10 cellular contexts compared by ENCODE assay signal in genomic region chr17:18318122-18318521, GRCh38. TPM values are rescaled to one million over a fixed set of nuclear protein-coding genes. Genes with fewer than 3 reads are reported as not detected.
DNase-seq lines count a peak whose midpoint lies in the region; ATAC-seq and TF ChIP-seq lines count a peak whose summit lies in the region.
"Had no signal": no experiment of that assay in that cellular context is flagged by ENCODE, and none has a peak within 500 bp of the region (broad histone marks: within the 10 kb centered on the region; RNA-seq: fewer than 3 reads in every experiment).

No MANE protein-coding gene starts in this region.

- H3K9me2 ChIP-seq in SK-N-SH, result no peaks in the 10 kb centered on the region
- no peaks in the 10 kb centered on the region for H3K9me2 ChIP-seq in SU-DHL-6 (replicated peaks; ENCODE audit: insufficient read depth, low read length)

- POLR2A ChIA-PET in SK-N-SH (lab: Yijun Ruan, JAX), result no interaction called here

- H3K9ac ChIP-seq in SK-N-SH (no peak overlapping the region), SU-DHL-6 (ENCODE audit: low read length) (no peak overlapping the region), fibroblast of lung (ENCODE audit: insufficient read depth, low read length) (no peak overlapping the region), skeletal muscle tissue (ENCODE audit: low read depth in 1 of 3, low read length in 3 of 3) (peak overlapping the region in 1 of 3 donors; percentile 72)

- peaks cover 22 to 41% of the 10 kb centered on the region in 2 experiments for H3K36me3 ChIP-seq in SK-N-SH (replicated peaks in 1 of 2; ENCODE audit: control insufficient read depth in 1 of 2, insufficient read depth in 2 of 2, low read length in 1 of 2)
- H3K36me3 ChIP-seq in SU-DHL-6 (ENCODE audit: low read length), result no peaks in the 10 kb centered on the region
- peaks cover 11% of the 10 kb centered on the region for H3K36me3 ChIP-seq in fibroblast of lung (ENCODE audit: control insufficient read depth, insufficient read depth, low read length)
- H3K36me3 ChIP-seq in skeletal muscle tissue (ENCODE audit: control insufficient read depth in 3 of 3, insufficient read depth in 3 of 3, low read length in 3 of 3), result peaks cover 36 to 42% (median 40%) of the 10 kb centered on the region in 3 donors
- no peaks in the 10 kb centered on the region for H3K36me3 ChIP-seq in ovary

- no peak for ATAC-seq in SK-N-SH treated with all-trans-retinoic acid at 6 μM for 48 hours
- no peak for ATAC-seq in HG02678 (IDR thresholded peaks at IDR 0.05; ENCODE audit: unreplicated experiment)

- H3K4me3 ChIP-seq in SK-N-SH (ENCODE audit: low read depth in 2 of 2, low read length in 1 of 2) (no peak overlapping the region), SU-DHL-6 (ENCODE audit: insufficient read depth, low read length, poor library complexity, severe bottlenecking) (no peak overlapping the region), fibroblast of lung (replicated peaks in 1 of 4; ENCODE audit: control extremely low read depth in 1 of 4, insufficient read depth in 1 of 4, low read depth in 3 of 4, low read length in 4 of 4) (peak overlapping the region in 1 of 4 experiments; percentile 39), skeletal muscle tissue (ENCODE audit: low read length in 3 of 3) (peak overlapping the region; percentile 11 to 38 (median 29)), ovary (no peak overlapping the region)

- peak overlapping the region; percentile 63 for H3K4me2 ChIP-seq in SK-N-SH
- peak overlapping the region; percentile 23 for H3K4me2 ChIP-seq in SU-DHL-6 (ENCODE audit: low read depth, low read length, poor library complexity, severe bottlenecking)
- H3K4me2 ChIP-seq in fibroblast of lung (ENCODE audit: extremely low read depth, insufficient read depth, low read length), result peak overlapping the region; percentile 28

- no peak for TF ChIP-seq CTCF in SK-N-SH (IDR thresholded peaks at IDR 0.05)
- no peak for TF ChIP-seq CTCF in SU-DHL-6 (IDR thresholded peaks at IDR 0.05; ENCODE audit: insufficient read depth, low read length, poor library complexity, severe bottlenecking)
- TF ChIP-seq CTCF in fibroblast of lung (conservative IDR thresholded peaks at IDR 0.05 in 1 of 2, IDR thresholded peaks at IDR 0.05 in 1 of 2; ENCODE audit: low read depth in 1 of 2, low read length in 2 of 2), result no peak
- TF ChIP-seq CTCF in ovary (IDR thresholded peaks at IDR 0.05), result no peak

- no peak for TF ChIP-seq RAD21 in SK-N-SH (IDR thresholded peaks at IDR 0.05; ENCODE audit: low read length)

- intact Hi-C loops in ovary (cut with DNase I) (no loop called here), posterior vena cava (cut with DNase I) (no loop called here)

- no peak overlapping the region for H2AFZ ChIP-seq in SK-N-SH (ENCODE audit: low read depth)
- H2AFZ ChIP-seq in SU-DHL-6 (ENCODE audit: low read depth, low read length, severe bottlenecking), result no peak overlapping the region
- H2AFZ ChIP-seq in fibroblast of lung (ENCODE audit: low read length), result no peak overlapping the region

- H3K9me3 ChIP-seq in SK-N-SH, result no peaks in the 10 kb centered on the region
- no peaks in the 10 kb centered on the region for H3K9me3 ChIP-seq in SU-DHL-6 (ENCODE audit: insufficient read depth, low read length)
- H3K9me3 ChIP-seq in fibroblast of lung (ENCODE audit: control insufficient read depth, insufficient read depth, low read depth, low read length), result no peaks in the 10 kb centered on the region
- H3K9me3 ChIP-seq in skeletal muscle tissue (ENCODE audit: control insufficient read depth in 3 of 3, low read length in 3 of 3), result no peaks in the 10 kb centered on the region
- H3K9me3 ChIP-seq in ovary, result no peaks in the 10 kb centered on the region

- H3K4me1 ChIP-seq in SK-N-SH (ENCODE audit: control insufficient read depth in 1 of 2, insufficient read depth in 2 of 2, low read depth in 1 of 2, low read length in 1 of 2) (peaks cover 20 to 43% of the 10 kb centered on the region in 2 experiments; a peak in 2 of 4 replicates), fibroblast of lung (ENCODE audit: control insufficient read depth, extremely low read depth, insufficient read depth, low read length) (peaks cover 7% of the 10 kb centered on the region), skeletal muscle tissue (ENCODE audit: control insufficient read depth in 3 of 3, insufficient read depth in 3 of 3, low read length in 3 of 3) (peaks cover 65 to 69% (median 69%) of the 10 kb centered on the region in 3 donors), ovary (ENCODE audit: insufficient read depth) (peaks cover 18% of the 10 kb centered on the region)

- H3K27me3 ChIP-seq in SK-N-SH (ENCODE audit: insufficient read depth) (no peaks in the 10 kb centered on the region), SU-DHL-6 (ENCODE audit: low read length) (no peaks in the 10 kb centered on the region), fibroblast of lung (ENCODE audit: control insufficient read depth, insufficient read depth, low read length) (no peaks in the 10 kb centered on the region), skeletal muscle tissue (ENCODE audit: control insufficient read depth in 3 of 3, insufficient read depth in 3 of 3, low read length in 3 of 3) (no peaks in the 10 kb centered on the region), ovary (no peaks in the 10 kb centered on the region)

- H3F3A ChIP-seq in SK-N-SH (replicated peaks; ENCODE audit: insufficient read depth) (no peaks in the 10 kb centered on the region), SU-DHL-6 (ENCODE audit: insufficient read depth) (no peaks in the 10 kb centered on the region)

- WGBS in SK-N-SH (ENCODE audit: low lambda C conversion rate), result 89% methylated on average over 7 of the region's 7 CpGs
- WGBS in ovary, 3 donors, result 85 to 93% (median 89%) methylated on average over 7 of the region's 7 CpGs

- DNase-seq in SK-N-SH (no peak), fibroblast of lung (ENCODE audit: low read depth in 2 of 2) (no peak), ovary (no peak), posterior vena cava (ENCODE audit: low spot score) (no peak)
- DNase-seq: activated CD4-positive, CD25-positive, alpha-beta regulatory T cell; glutamatergic neuron had no signal

- H4K20me1 ChIP-seq in SK-N-SH (ENCODE audit: insufficient read depth) (peaks cover 37% of the 10 kb centered on the region), SU-DHL-6 (ENCODE audit: low read depth, low read length) (no peaks in the 10 kb centered on the region), fibroblast of lung (ENCODE audit: control insufficient read depth, extremely low read depth, insufficient read depth, low read length) (no peaks in the 10 kb centered on the region)

- CTCF ChIA-PET in SK-N-SH (lab: Yijun Ruan, JAX), result no interaction called here

- H3K79me2 ChIP-seq in SK-N-SH (ENCODE audit: insufficient read depth), result peaks cover 92% of the 10 kb centered on the region
- peaks cover 44% of the 10 kb centered on the region for H3K79me2 ChIP-seq in SU-DHL-6 (ENCODE audit: insufficient read depth, low read length)
- H3K79me2 ChIP-seq in fibroblast of lung (ENCODE audit: control insufficient read depth, insufficient read depth, low read length), result peaks cover 67% of the 10 kb centered on the region

- TF ChIP-seq POLR2A in ovary (IDR thresholded peaks at IDR 0.05), result no peak

- no peak overlapping the region for H3K27ac ChIP-seq in SK-N-SH (ENCODE audit: low read depth in 2 of 2, low read length in 1 of 2)
- no peak overlapping the region for H3K27ac ChIP-seq in SU-DHL-6 (ENCODE audit: low read depth, low read length)
- no peak overlapping the region for H3K27ac ChIP-seq in fibroblast of lung (ENCODE audit: insufficient read depth, low read length)
- H3K27ac ChIP-seq in skeletal muscle tissue (ENCODE audit: low read depth, low read length), result no peak overlapping the region
- H3K27ac ChIP-seq in ovary, result no peak overlapping the region

- TF ChIP-seq EP300 in SK-N-SH (IDR thresholded peaks at IDR 0.05; ENCODE audit: borderline replicate concordance in 1 of 2, low read depth in 1 of 2, low read length in 1 of 2) (no peak), ovary (IDR thresholded peaks at IDR 0.05) (no peak)

RNA-seq across cellular contexts. Expression of gene SMCR8, which starts 3.0 kb away (rescaled TPM):
- polyA plus RNA-seq in SK-N-SH (2012; rRNA removed), result 5.6 and 6.2 TPM in 2 replicates
- polyA plus RNA-seq in SK-N-SH (2012; cell fraction: cytosol; rRNA removed), result 3.6 and 4.7 TPM in 2 replicates
- polyA plus RNA-seq in SK-N-SH (2012; cell fraction: nucleus; rRNA removed), result 8.2 and 10.4 TPM in 2 replicates
- 17.2 and 19.5 TPM in 2 replicates for total RNA-seq in fibroblast of lung
- 8.6 and 10.8 TPM in 2 replicates for polyA plus RNA-seq in fibroblast of lung
- 7.9 and 8.4 TPM in 2 replicates for polyA plus RNA-seq in fibroblast of lung (2012)
- 31.9 and 37.5 TPM in 2 replicates for polyA minus RNA-seq in fibroblast of lung (ENCODE audit: low replicate concordance)
- total RNA-seq in skeletal muscle tissue, result 8.9 TPM
- 10 to 100 TPM in 5 of 7 donors, 1 to 10 TPM in 2; 7.1 to 16.7 (median 14.0) TPM for total RNA-seq in ovary
- 10 to 100 TPM in 1 of 2 donors, 1 to 10 TPM in 1; 8.8 to 13.2 TPM for polyA plus RNA-seq in ovary
- 10 to 100 TPM; 10.2 to 11.9 TPM for total RNA-seq in posterior vena cava

RNA-seq across cellular contexts. Expression of gene TOP3A, which starts 3.3 kb away (rescaled TPM):
- polyA plus RNA-seq in SK-N-SH (2012; rRNA removed) (14.4 and 14.7 TPM in 2 replicates), fibroblast of lung (12.7 and 17.5 TPM in 2 replicates), ovary (10 to 100 TPM; 12.6 to 19.9 TPM)
- polyA plus RNA-seq in SK-N-SH (2012; cell fraction: cytosol; rRNA removed), result 10.9 and 11.6 TPM in 2 replicates
- 35.2 and 36.3 TPM in 2 replicates for polyA plus RNA-seq in SK-N-SH (2012; cell fraction: nucleus; rRNA removed)
- total RNA-seq in fibroblast of lung (15.4 and 16.5 TPM in 2 replicates), skeletal muscle tissue (21.9 TPM), ovary (10 to 100 TPM; 19.6 to 35.7 (median 22.2) TPM), posterior vena cava (10 to 100 TPM; 23.2 to 28.3 TPM)
- 12.3 and 14.3 TPM in 2 replicates for polyA plus RNA-seq in fibroblast of lung (2012)
- polyA minus RNA-seq in fibroblast of lung (ENCODE audit: low replicate concordance), result 12.8 and 99.9 TPM in 2 replicates

RNA-seq across cellular contexts. Expression of gene SHMT1, which starts 45.2 kb away (rescaled TPM):
- polyA plus RNA-seq in SK-N-SH (2012; rRNA removed), result 10.0 and 17.0 TPM in 2 replicates
- polyA plus RNA-seq in SK-N-SH (2012; cell fraction: cytosol; rRNA removed), result 8.1 and 10.0 TPM in 2 replicates
- polyA plus RNA-seq in SK-N-SH (2012; cell fraction: nucleus; rRNA removed), result 16.8 and 19.2 TPM in 2 replicates
- 9.2 and 11.9 TPM in 2 replicates for total RNA-seq in fibroblast of lung
- polyA plus RNA-seq in fibroblast of lung, result 11.6 and 12.6 TPM in 2 replicates
- 12.2 and 14.0 TPM in 2 replicates for polyA plus RNA-seq in fibroblast of lung (2012)
- 6.2 and 11.6 TPM in 2 replicates for polyA minus RNA-seq in fibroblast of lung (ENCODE audit: low replicate concordance)
- total RNA-seq in skeletal muscle tissue, result 13.0 TPM
- total RNA-seq in ovary, result 10 to 100 TPM; 16.9 to 32.8 (median 21.3) TPM
- polyA plus RNA-seq in ovary, result 10 to 100 TPM; 13.3 to 14.2 TPM
- 10 to 100 TPM in 1 of 2 donors, 1 to 10 TPM in 1; 9.6 to 19.3 TPM for total RNA-seq in posterior vena cava

RNA-seq across cellular contexts. Expression of gene MIEF2, which starts 57.7 kb away (rescaled TPM):
- 12.7 and 16.8 TPM in 2 replicates for polyA plus RNA-seq in SK-N-SH (2012; rRNA removed)
- 4.5 and 8.3 TPM in 2 replicates for polyA plus RNA-seq in SK-N-SH (2012; cell fraction: cytosol; rRNA removed)
- 34.8 and 53.1 TPM in 2 replicates for polyA plus RNA-seq in SK-N-SH (2012; cell fraction: nucleus; rRNA removed)
- 13.1 and 16.2 TPM in 2 replicates for total RNA-seq in fibroblast of lung
- polyA plus RNA-seq in fibroblast of lung, result 3.9 and 4.2 TPM in 2 replicates
- 6.7 and 7.9 TPM in 2 replicates for polyA plus RNA-seq in fibroblast of lung (2012)
- polyA minus RNA-seq in fibroblast of lung (ENCODE audit: low replicate concordance), result 6.9 and 7.3 TPM in 2 replicates
- 23.0 TPM for total RNA-seq in skeletal muscle tissue
- 10 to 100 TPM; 15.1 to 36.1 (median 23.2) TPM for total RNA-seq in ovary
- 10 to 100 TPM in 1 of 2 donors, 1 to 10 TPM in 1; 4.0 to 21.9 TPM for polyA plus RNA-seq in ovary
- 10 to 100 TPM in 1 of 2 donors, 1 to 10 TPM in 1; 7.7 to 11.3 TPM for total RNA-seq in posterior vena cava

RNA-seq across cellular contexts. Expression of gene EVPLL, which starts 59.5 kb away (rescaled TPM):
- not detected in 2 replicates for polyA plus RNA-seq in SK-N-SH (2012; rRNA removed)
- not detected in 2 replicates for polyA plus RNA-seq in SK-N-SH (2012; cell fraction: cytosol; rRNA removed)
- not detected in 2 replicates for polyA plus RNA-seq in SK-N-SH (2012; cell fraction: nucleus; rRNA removed)
- not detected in 2 replicates for total RNA-seq in fibroblast of lung
- not detected in 2 replicates for polyA plus RNA-seq in fibroblast of lung
- polyA plus RNA-seq in fibroblast of lung (2012), result not detected in 2 replicates
- polyA minus RNA-seq in fibroblast of lung (ENCODE audit: low replicate concordance), result not detected in 2 replicates
- total RNA-seq in skeletal muscle tissue, result not detected
- total RNA-seq in ovary, result not detected
- polyA plus RNA-seq in ovary, result not detected
- total RNA-seq in posterior vena cava, result not detected

Comparison
In these comparisons a context has a peak if more than half of its experiments do, and no peak if none do; other contexts are left out.
1. H3K4me3 ChIP-seq: peak in skeletal muscle tissue (3 of 3); none in SK-N-SH (0 of 2), SU-DHL-6 (single experiment) and ovary (single experiment).
2. Peak in every context shown above with its lines, with median percentiles within 50 percentile points of each other: H3K4me2 ChIP-seq.